ENCODE assay signal across 1 cellular context in genomic region chr2:193894090-193894489, GRCh38.
TF ChIP-seq lines count a peak whose summit lies in the region.

No MANE protein-coding gene starts in this region.

TF ChIP-seq in SK-N-SH treated with all-trans-retinoic acid at 6 μM for 48 hours, 23 proteins besides CTCF, POLR2A, EP300 and RAD21 (continued from another document):
- TF ChIP-seq TSHZ2 (CRISPR knock-in tag; IDR thresholded peaks at IDR 0.05), result no peak
- no peak for TF ChIP-seq TOX (CRISPR knock-in tag; IDR thresholded peaks at IDR 0.05; ENCODE audit: borderline replicate concordance)
- TF ChIP-seq ZNF70 (CRISPR knock-in tag; IDR thresholded peaks at IDR 0.05), result no peak
- no peak for TF ChIP-seq PPARA (CRISPR knock-in tag; IDR thresholded peaks at IDR 0.05; ENCODE audit: borderline replicate concordance)
- no peak for TF ChIP-seq BACH2 (CRISPR knock-in tag; IDR thresholded peaks at IDR 0.05; ENCODE audit: borderline replicate concordance)
- TF ChIP-seq TCF4 (CRISPR knock-in tag; IDR thresholded peaks at IDR 0.05; ENCODE audit: borderline replicate concordance), result no peak
